In the genomic region with DNA sequence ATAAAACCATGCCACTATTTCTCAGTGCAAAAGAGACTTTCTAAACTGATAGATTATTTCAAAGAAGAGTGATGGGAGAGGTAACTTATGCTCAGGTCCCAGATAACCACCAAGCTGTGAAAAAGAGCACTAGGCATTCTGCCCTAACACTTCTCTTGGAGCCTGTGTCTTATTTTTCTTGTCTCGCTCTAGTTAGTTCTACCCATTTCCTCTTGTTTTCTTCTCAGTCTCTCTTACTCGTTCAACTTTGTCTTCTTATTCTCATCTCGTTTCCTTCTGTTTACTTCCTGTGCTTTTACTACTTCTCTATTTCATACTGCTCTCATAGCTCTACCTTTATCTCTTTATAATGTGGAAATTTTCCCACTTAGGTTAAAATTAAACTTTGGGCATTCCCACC, we compare ENCODE assay signal across 14 cellular contexts.
DNase-seq lines count a peak whose midpoint lies in the region; ATAC-seq and TF ChIP-seq lines count a peak whose summit lies in the region.
"Had no signal": no experiment of that assay in that cellular context is flagged by ENCODE, and none has a peak within 500 bp of the region (broad histone marks: within the 10 kb centered on the region; RNA-seq: fewer than 3 reads in every experiment).

No MANE protein-coding gene starts in this region.

- CTCF ChIA-PET in MCF 10A (lab: Yijun Ruan, JAX) = interaction anchor here (1.1 to 1.3 kb wide), 2 partner anchors 22 to 138 kb away, joined by 3 read pairs; no protein-coding TSS in a partner anchor
- CTCF ChIA-PET in mammary epithelial cell (lab: Charles Lee; ENCODE audit: low non-redundant PET) = no interaction called here
- CTCF ChIA-PET in T-cell (lab: Charles Lee) = no interaction called here

- H3K4me1 ChIP-seq in mammary epithelial cell (ENCODE audit: insufficient read depth, low read length) (no peaks in the 10 kb centered on the region), vagina (peaks cover 7% of the 10 kb centered on the region), HAP-1 (no peaks in the 10 kb centered on the region; the same call in 1 of the 2 replicates)

- H3K4me3 ChIP-seq in mammary epithelial cell (replicated peaks in 1 of 3; ENCODE audit: insufficient read depth in 1 of 3, low read depth in 2 of 3, low read length in 3 of 3) (no peak overlapping the region), vagina (no peak overlapping the region), HAP-1 (no peak overlapping the region)

- H3K4me3 Mint-ChIP-seq in MCF 10A (ENCODE audit: unreplicated experiment) (no peak overlapping the region), T-cell (no peak overlapping the region)
- H3K4me3 Mint-ChIP-seq: activated CD4-positive, alpha-beta memory T cell treated with anti-CD3 and anti-CD28 coated beads for 36 hours had no signal

- H3K36me3 Mint-ChIP-seq in MCF 10A (ENCODE audit: insufficient read depth, unreplicated experiment) (peaks cover 53% of the 10 kb centered on the region), T-cell (peaks cover 79% of the 10 kb centered on the region)

- DNase-seq in MCF 10A (ENCODE audit: unreplicated experiment) = no peak
- DNase-seq in mammary epithelial cell = no peak
- DNase-seq in T-cell = no peak
- DNase-seq in vagina (ENCODE audit: extremely low spot score in 2 of 2) = no peak
- DNase-seq in HAP-1 (ENCODE audit: low spot score in 2 of 2) = no peak
- DNase-seq in NCI-H345 (lab: John Stamatoyannopoulos, UW) = no peak
- DNase-seq in iPS-NIHi11 (ENCODE audit: low spot score) = no peak
- DNase-seq: activated CD4-positive, alpha-beta memory T cell treated with anti-CD3 and anti-CD28 coated beads for 36 hours; left colon; NCI-H1436; RPMI8226; stimulated activated CD8-positive, alpha-beta memory T cell treated with anti-CD3 and anti-CD28 coated beads, Interleukin-4, amount 100 ng/mL, for 48 hours had no signal

- no peaks in the 10 kb centered on the region for H3K4me1 Mint-ChIP-seq in MCF 10A (ENCODE audit: insufficient read depth, unreplicated experiment)
- H3K4me1 Mint-ChIP-seq in T-cell = peaks cover 6 to 15% (median 11%) of the 10 kb centered on the region in 3 donors

- H3K9me3 ChIP-seq in mammary epithelial cell (replicated peaks; ENCODE audit: insufficient read depth, low read length) (no peaks in the 10 kb centered on the region), vagina (no peaks in the 10 kb centered on the region), HAP-1 (no peaks in the 10 kb centered on the region)

- H3K79me2 ChIP-seq in mammary epithelial cell (ENCODE audit: insufficient read depth, low read length) = no peaks in the 10 kb centered on the region

- no peak overlapping the region for H2AFZ ChIP-seq in mammary epithelial cell (ENCODE audit: low read depth, low read length)

- POLR2A ChIA-PET in MCF 10A (lab: Yijun Ruan, JAX) (no interaction called here), T-cell (lab: Charles Lee) (no interaction called here)

- ATAC-seq in HG02852 (IDR thresholded peaks at IDR 0.05; ENCODE audit: unreplicated experiment) (peak; percentile 58), T-cell (replicated peaks in 1 of 4) (no peak)
- ATAC-seq: left colon, sciatic nerve had no signal

- no peak overlapping the region for H3K27ac Mint-ChIP-seq in MCF 10A (ENCODE audit: low read depth, unreplicated experiment)
- H3K27ac Mint-ChIP-seq in T-cell = peak overlapping the region; percentile 23 to 62
- H3K27ac Mint-ChIP-seq: activated CD4-positive, alpha-beta memory T cell treated with anti-CD3 and anti-CD28 coated beads for 36 hours had no signal

- no TSS peak for BruUV-seq in MCF 10A (replicated peaks; lab: Mats Ljungman, UMichigan)
- BruUV-seq in mammary epithelial cell (replicated peaks; lab: Mats Ljungman, UMichigan) = no TSS peak

- H3K27ac ChIP-seq in mammary epithelial cell (ENCODE audit: insufficient read depth, low read depth, low read length) (no peak overlapping the region), vagina (peak overlapping the region; percentile 60)

- TF ChIP-seq CTCF in MCF 10A (IDR thresholded peaks at IDR 0.05; ENCODE audit: unreplicated experiment) (peak; percentile 2), mammary epithelial cell (conservative IDR thresholded peaks at IDR 0.05 in 1 of 2, IDR thresholded peaks at IDR 0.05 in 1 of 2; ENCODE audit: extremely low read depth in 1 of 2, insufficient read depth in 1 of 2, low read depth in 1 of 2, low read length in 2 of 2) (no peak), vagina (IDR thresholded peaks at IDR 0.05) (no peak)

- H3K36me3 ChIP-seq in mammary epithelial cell (ENCODE audit: insufficient read depth, low read length) = peaks cover 14% of the 10 kb centered on the region
- H3K36me3 ChIP-seq in vagina = peaks cover 0 to 16% of the 10 kb centered on the region in 2 donors
- H3K36me3 ChIP-seq in HAP-1 (replicated peaks) = peaks cover 31% of the 10 kb centered on the region

- H3K4me2 ChIP-seq in mammary epithelial cell (ENCODE audit: insufficient read depth, low read depth, low read length) = no peak overlapping the region

- in situ Hi-C loops in mammary epithelial cell (cut with MboI; ENCODE audit: low sequenced_read_pairs in 2 of 2) = no loop called here
- in situ Hi-C loops in HAP-1 (cut with MboI; ENCODE audit: low sequenced_read_pairs) = no loop called here

- intact Hi-C loops in MCF 10A (cut with micrococcal nuclease) (no loop called here), mammary epithelial cell (cut with micrococcal nuclease) (no loop called here), vagina (cut with DNase I) (no loop called here)

- no peaks in the 10 kb centered on the region for H4K20me1 ChIP-seq in mammary epithelial cell (ENCODE audit: insufficient read depth, low read length)

- H3K27me3 Mint-ChIP-seq in MCF 10A (ENCODE audit: insufficient read depth, unreplicated experiment) = no peaks in the 10 kb centered on the region
- H3K27me3 Mint-ChIP-seq in T-cell = no peaks in the 10 kb centered on the region
- H3K27me3 Mint-ChIP-seq: activated CD4-positive, alpha-beta memory T cell treated with anti-CD3 and anti-CD28 coated beads for 36 hours had no signal

- WGBS in mammary epithelial cell (ENCODE audit: low coverage, missing lambda C conversion rate) = 96% methylated on average over 3 of the region's 3 CpGs

- H3K9ac ChIP-seq in mammary epithelial cell (ENCODE audit: insufficient read depth, low read length) = no peak overlapping the region

- dilution Hi-C loops in mammary epithelial cell (cut with HindIII; ENCODE audit: low sequenced_read_pairs) = no loop called here

- TF ChIP-seq POLR2A in vagina (IDR thresholded peaks at IDR 0.05) = no peak

- no peaks in the 10 kb centered on the region for H3K9me3 Mint-ChIP-seq in MCF 10A (ENCODE audit: unreplicated experiment)
- no peaks in the 10 kb centered on the region for H3K9me3 Mint-ChIP-seq in T-cell
- H3K9me3 Mint-ChIP-seq: activated CD4-positive, alpha-beta memory T cell treated with anti-CD3 and anti-CD28 coated beads for 36 hours had no signal

- H3K27me3 ChIP-seq in mammary epithelial cell (ENCODE audit: insufficient read depth, low read length) = no peaks in the 10 kb centered on the region
- H3K27me3 ChIP-seq in vagina = no peaks in the 10 kb centered on the region
- no peaks in the 10 kb centered on the region for H3K27me3 ChIP-seq in HAP-1 (ENCODE audit: low read depth)
